22 cellular contexts compared by ENCODE assay signal in genomic region chrX:4397471-4397870, GRCh38.
"Had no signal": no experiment of that assay in that cellular context is flagged by ENCODE, and none has a peak within 500 bp of the region (broad histone marks: within the 10 kb centered on the region; RNA-seq: fewer than 3 reads in every experiment).

No MANE protein-coding gene starts in this region.

- H3K27me3 ChIP-seq: colonic mucosa, heart left ventricle, neutrophil, ovary, right atrium auricular region, sigmoid colon, tibial artery, upper lobe of left lung, uterus had no signal

- H3K9me3 Mint-ChIP-seq: endodermal cell had no signal

- DNase-seq: colonic mucosa; dermis blood vessel endothelial cell; effector CD4-positive, alpha-beta T cell; endodermal cell; heart left ventricle; hypothalamus; islet precursor cell; mucosa of descending colon; naive thymus-derived CD8-positive, alpha-beta T cell; ovary; sigmoid colon; stimulated activated CD4-positive, alpha-beta T cell treated with anti-CD3 and anti-CD28 coated beads, Interleukin-2, amount 100 ng/mL, for 48 hours; tibial artery; upper lobe of left lung; uterus had no signal

- H3K36me3 Mint-ChIP-seq: naive thymus-derived CD8-positive, alpha-beta T cell had no signal

- H3K4me3 ChIP-seq: colonic mucosa, heart left ventricle, mucosa of descending colon, ovary, right atrium auricular region, sigmoid colon, skin epidermis, tibial artery, upper lobe of left lung, uterus had no signal

- ATAC-seq: heart left ventricle; left lobe of liver; mucosa of descending colon; naive thymus-derived CD8-positive, alpha-beta T cell had no signal

- H3K27me3 Mint-ChIP-seq: naive thymus-derived CD8-positive, alpha-beta T cell; stimulated activated naive CD8-positive, alpha-beta T cell treated with anti-CD3 and anti-CD28 coated beads, Interleukin-15, Interleukin-2, amounts not matched to agents 100 ng/mL and 50 ng/mL, for 24 hours had no signal

- H3K27ac Mint-ChIP-seq: endodermal cell; naive thymus-derived CD8-positive, alpha-beta T cell; stimulated activated naive CD8-positive, alpha-beta T cell treated with anti-CD3 and anti-CD28 coated beads, Interleukin-15, Interleukin-2, amounts not matched to agents 100 ng/mL and 50 ng/mL, for 24 hours had no signal

- H3K4me1 ChIP-seq: colonic mucosa, heart left ventricle, right atrium auricular region, sigmoid colon, tibial artery, upper lobe of left lung, uterus had no signal

- H3K4me1 Mint-ChIP-seq: endodermal cell; naive thymus-derived CD8-positive, alpha-beta T cell had no signal

- H3K27ac ChIP-seq: colonic mucosa, heart left ventricle, neutrophil, ovary, right atrium auricular region, sigmoid colon, skin epidermis, tibial artery, upper lobe of left lung, uterus had no signal

- FAIRE-seq: endothelial cell of umbilical vein, frontal cortex had no signal

- H3K9me3 ChIP-seq: colonic mucosa, heart left ventricle, mucosa of descending colon, neutrophil, ovary, right atrium auricular region, sigmoid colon, tibial artery, upper lobe of left lung, uterus had no signal

- H3K4me3 Mint-ChIP-seq: endodermal cell; naive thymus-derived CD8-positive, alpha-beta T cell; stimulated activated naive CD8-positive, alpha-beta T cell treated with anti-CD3 and anti-CD28 coated beads, Interleukin-15, Interleukin-2, amounts not matched to agents 100 ng/mL and 50 ng/mL, for 24 hours had no signal

- H3K36me3 ChIP-seq: colonic mucosa, heart left ventricle, neutrophil, ovary, right atrium auricular region, sigmoid colon, tibial artery, upper lobe of left lung, uterus had no signal
